8 cellular contexts compared by ENCODE assay signal in genomic region chr13:40485611-40486517, GRCh38.
DNase-seq lines count a peak whose midpoint lies in the region; ATAC-seq and TF ChIP-seq lines count a peak whose summit lies in the region.

No MANE protein-coding gene starts in this region.

- H3K9ac ChIP-seq in smooth muscle cell (ENCODE audit: low read depth): no peak overlapping the region

- H3F3A ChIP-seq in smooth muscle cell (ENCODE audit: low read depth): no peaks in the 10 kb centered on the region

- no peak overlapping the region for H3K4me3 ChIP-seq in osteoblast (ENCODE audit: insufficient read depth, low read length)
- H3K4me3 ChIP-seq in smooth muscle cell: no peak overlapping the region

- H2AFZ ChIP-seq in osteoblast (ENCODE audit: low read length): no peak overlapping the region
- no peak overlapping the region for H2AFZ ChIP-seq in smooth muscle cell (ENCODE audit: low read depth)

- peaks cover 54% of the 10 kb centered on the region for H3K4me1 Mint-ChIP-seq in T-helper 1 cell treated with Interleukin-12 subunit alpha and Interleukin-12 subunit beta and Interleukin-4 antibody, amounts not matched to agents 30 μg/mL and 1 μg/mL, for 36 hours (ENCODE audit: low read depth)
- peaks cover 90% of the 10 kb centered on the region for H3K4me1 Mint-ChIP-seq in activated naive CD4-positive, alpha-beta T cell treated with anti-CD3 and anti-CD28 coated beads, Interleukin-2, amount 10 ng/mL, durations not matched to agents 7 days and 5 days

- H3K27ac ChIP-seq in osteoblast (ENCODE audit: low read depth, low read length) (no peak overlapping the region), smooth muscle cell (ENCODE audit: low read depth) (no peak overlapping the region)

- peak overlapping the region; percentile 60 for H3K4me3 Mint-ChIP-seq in T-helper 1 cell treated with Interleukin-12 subunit alpha and Interleukin-12 subunit beta and Interleukin-4 antibody, amounts not matched to agents 30 μg/mL and 1 μg/mL, for 36 hours
- H3K4me3 Mint-ChIP-seq in activated naive CD4-positive, alpha-beta T cell treated with anti-CD3 and anti-CD28 coated beads, Interleukin-2, amount 10 ng/mL, durations not matched to agents 7 days and 5 days: peak overlapping the region; percentile 57

- peak; percentile 83 for DNase-seq in activated naive CD4-positive, alpha-beta T cell treated with anti-CD3 and anti-CD28 coated beads, Interleukin-2, amount 10 ng/mL, durations not matched to agents 7 days and 5 days
- peak; percentile 72 for DNase-seq in stimulated activated CD4-positive, alpha-beta T cell treated with anti-CD3 and anti-CD28 coated beads, Interleukin-4, amount 100 ng/mL, for 24 hours
- DNase-seq in NCI-H1105 treated with DMSO at 0.1 percent for 48 hours (lab: John Stamatoyannopoulos, UW) (no peak), posterior vena cava (ENCODE audit: low spot score) (no peak), osteoblast (ENCODE audit: insufficient read length, low spot score, missing footprints) (no peak), smooth muscle cell (lab: John Stamatoyannopoulos, UW; ENCODE audit: unreplicated experiment) (no peak)

- H3K27me3 ChIP-seq in osteoblast (ENCODE audit: insufficient read depth, low read length) (peaks cover 6% of the 10 kb centered on the region), smooth muscle cell (ENCODE audit: low read depth) (no peaks in the 10 kb centered on the region)

- TF ChIP-seq CTCF in osteoblast (IDR thresholded peaks at IDR 0.05; ENCODE audit: extremely low read depth, low read depth, low read length): no peak
- TF ChIP-seq CTCF in smooth muscle cell (IDR thresholded peaks at IDR 0.05; ENCODE audit: borderline replicate concordance, insufficient read depth, poor library complexity, severe bottlenecking): no peak

- intact Hi-C loops in posterior vena cava (cut with DNase I): no loop called here

- H3K4me2 ChIP-seq in osteoblast (ENCODE audit: insufficient read depth, low read length): no peak overlapping the region
- no peak overlapping the region for H3K4me2 ChIP-seq in smooth muscle cell

- H3K4me1 ChIP-seq in osteoblast (ENCODE audit: insufficient read depth, low read length) (no peaks in the 10 kb centered on the region), smooth muscle cell (ENCODE audit: low read depth) (peaks cover 5% of the 10 kb centered on the region)

- H4K20me1 ChIP-seq in osteoblast (ENCODE audit: insufficient read depth, low read length) (no peaks in the 10 kb centered on the region), smooth muscle cell (ENCODE audit: low read depth) (no peaks in the 10 kb centered on the region)

- peak overlapping the region; percentile 77 for H3K27ac Mint-ChIP-seq in T-helper 1 cell treated with Interleukin-12 subunit alpha and Interleukin-12 subunit beta and Interleukin-4 antibody, amounts not matched to agents 30 μg/mL and 1 μg/mL, for 36 hours
- H3K27ac Mint-ChIP-seq in activated naive CD4-positive, alpha-beta T cell treated with anti-CD3 and anti-CD28 coated beads, Interleukin-2, amount 10 ng/mL, durations not matched to agents 7 days and 5 days: peak overlapping the region; percentile 98

- WGBS in smooth muscle cell (ENCODE audit: low lambda C conversion rate): 91% methylated on average over 12 of the region's 12 CpGs

- CTCF ChIA-PET in activated naive CD4-positive, alpha-beta T cell treated with anti-CD3 and anti-CD28 coated beads, Interleukin-2, amount 10 ng/mL, durations not matched to agents 7 days and 5 days (lab: Charles Lee): no interaction called here

- H3K9me3 Mint-ChIP-seq in T-helper 1 cell treated with Interleukin-12 subunit alpha and Interleukin-12 subunit beta and Interleukin-4 antibody, amounts not matched to agents 30 μg/mL and 1 μg/mL, for 36 hours: peaks cover 20% of the 10 kb centered on the region
- H3K9me3 Mint-ChIP-seq in activated naive CD4-positive, alpha-beta T cell treated with anti-CD3 and anti-CD28 coated beads, Interleukin-2, amount 10 ng/mL, durations not matched to agents 7 days and 5 days: peaks cover 6% of the 10 kb centered on the region

- H3K36me3 ChIP-seq in osteoblast (ENCODE audit: insufficient read depth, low read length) (no peaks in the 10 kb centered on the region), smooth muscle cell (ENCODE audit: low read depth) (no peaks in the 10 kb centered on the region)

- H3K9me3 ChIP-seq in osteoblast (ENCODE audit: low read depth, low read length) (no peaks in the 10 kb centered on the region), smooth muscle cell (replicated peaks; ENCODE audit: low read depth) (no peaks in the 10 kb centered on the region)

- no peaks in the 10 kb centered on the region for H3K79me2 ChIP-seq in osteoblast (ENCODE audit: insufficient read depth, low read length)
- H3K79me2 ChIP-seq in smooth muscle cell (ENCODE audit: low read depth): no peaks in the 10 kb centered on the region

- ATAC-seq in GM18858 (IDR thresholded peaks at IDR 0.05; ENCODE audit: unreplicated experiment): peak; percentile 46

- peaks cover 6% of the 10 kb centered on the region for H3K36me3 Mint-ChIP-seq in T-helper 1 cell treated with Interleukin-12 subunit alpha and Interleukin-12 subunit beta and Interleukin-4 antibody, amounts not matched to agents 30 μg/mL and 1 μg/mL, for 36 hours (ENCODE audit: low read depth)
- H3K36me3 Mint-ChIP-seq in activated naive CD4-positive, alpha-beta T cell treated with anti-CD3 and anti-CD28 coated beads, Interleukin-2, amount 10 ng/mL, durations not matched to agents 7 days and 5 days: peaks cover 16% of the 10 kb centered on the region

- H3K27me3 Mint-ChIP-seq in T-helper 1 cell treated with Interleukin-12 subunit alpha and Interleukin-12 subunit beta and Interleukin-4 antibody, amounts not matched to agents 30 μg/mL and 1 μg/mL, for 36 hours (ENCODE audit: low read depth): no peaks in the 10 kb centered on the region
- no peaks in the 10 kb centered on the region for H3K27me3 Mint-ChIP-seq in activated naive CD4-positive, alpha-beta T cell treated with anti-CD3 and anti-CD28 coated beads, Interleukin-2, amount 10 ng/mL, durations not matched to agents 7 days and 5 days

Comparison
In these comparisons a context has a peak if more than half of its experiments do, and no peak if none do; other contexts are left out.
1. DNase-seq: peak in activated naive CD4-positive, alpha-beta T cell treated with anti-CD3 and anti-CD28 coated beads, Interleukin-2, amount 10 ng/mL, durations not matched to agents 7 days and 5 days (single experiment) and stimulated activated CD4-positive, alpha-beta T cell treated with anti-CD3 and anti-CD28 coated beads, Interleukin-4, amount 100 ng/mL, for 24 hours (single experiment); none in NCI-H1105 treated with DMSO at 0.1 percent for 48 hours (single experiment), posterior vena cava (single experiment), osteoblast (single experiment) and smooth muscle cell (single experiment).